Comparison of ENCODE assay signal across 17 cellular contexts in the genomic region with DNA sequence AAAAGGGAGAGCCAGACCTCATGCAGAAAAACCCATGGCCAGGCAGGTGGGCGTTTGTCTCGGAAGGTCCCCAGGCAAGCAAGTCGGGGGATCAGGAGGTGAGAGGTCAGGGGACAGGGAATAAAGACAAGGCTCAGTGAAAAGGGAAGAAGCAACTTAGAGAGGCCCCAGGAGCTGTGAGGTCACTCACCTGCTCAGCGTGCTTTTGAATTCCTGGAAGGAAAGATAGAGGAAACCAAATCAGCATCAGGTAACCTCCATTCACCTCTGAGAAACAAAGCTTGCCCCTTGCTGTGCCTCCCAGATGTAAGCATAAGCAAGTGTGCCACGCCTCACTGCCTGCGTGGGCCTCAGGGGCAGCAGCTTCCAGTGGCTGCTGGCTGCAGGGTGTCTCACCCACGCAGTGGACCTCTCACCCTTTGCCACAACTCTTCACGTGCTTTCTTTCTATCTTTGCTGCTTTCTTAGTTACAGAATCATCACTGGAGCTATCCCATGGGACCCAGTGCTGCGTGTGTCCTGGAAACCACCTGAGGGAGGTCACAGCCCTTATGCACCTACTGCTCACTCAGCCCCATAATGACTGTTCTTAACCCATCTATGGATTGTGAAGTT. TPM values are rescaled to one million over a fixed set of nuclear protein-coding genes. Genes with fewer than 3 reads are reported as not detected.
A peak's percentile ranks its signal among the peaks of the same experiment; 100 is the strongest.
DNase-seq lines count a peak whose midpoint lies in the region; ATAC-seq, FAIRE-seq and TF ChIP-seq lines count a peak whose summit lies in the region.
"Had no signal": no experiment of that assay in that cellular context is flagged by ENCODE, and none has a peak within 500 bp of the region (broad histone marks: within the 10 kb centered on the region; RNA-seq: fewer than 3 reads in every experiment).

No MANE protein-coding gene starts in this region.

- 51% methylated on average over 9 of the region's 9 CpGs for WGBS in HUES64
- WGBS in pancreas, 2 donors, result 77 to 79% methylated on average over 9 of the region's 9 CpGs
- WGBS in testis, 2 donors, result 74 to 76% methylated on average over 9 of the region's 9 CpGs

- H3K9ac ChIP-seq in BLaER1 treated with 17β-estradiol and CSF1 and Interleukin-3, amounts not matched to agents 10 nM and 100 nM, result no peak overlapping the region
- H3K9ac ChIP-seq in HUES64 (ENCODE audit: low read depth, low read length) (no peak overlapping the region), kidney (ENCODE audit: low read length in 2 of 2) (no peak overlapping the region)

- FAIRE-seq in pancreas (lab: Jason Lieb, UNC), result no peak
- FAIRE-seq in kidney (lab: Jason Lieb, UNC), result no peak
- FAIRE-seq: A549 had no signal

- H3K9me3 ChIP-seq in BLaER1 treated with 17β-estradiol and CSF1 and Interleukin-3, amounts not matched to agents 10 nM and 100 nM (replicated peaks in 1 of 11), result no peaks in the 10 kb centered on the region
- no peaks in the 10 kb centered on the region for H3K9me3 ChIP-seq in HUES64 (ENCODE audit: insufficient read depth, low read depth, low read length)
- H3K9me3 ChIP-seq in pancreas, result no peaks in the 10 kb centered on the region
- H3K9me3 ChIP-seq in testis, result no peaks in the 10 kb centered on the region
- no peaks in the 10 kb centered on the region for H3K9me3 ChIP-seq in kidney (ENCODE audit: control insufficient read depth in 1 of 2, low read length in 2 of 2)
- H3K9me3 ChIP-seq: A549, vagina had no signal

- peaks cover 14 to 36% (median 33%) of the 10 kb centered on the region in 11 experiments for H3K27me3 ChIP-seq in BLaER1 treated with 17β-estradiol and CSF1 and Interleukin-3, amounts not matched to agents 10 nM and 100 nM
- peaks cover 61% of the 10 kb centered on the region for H3K27me3 ChIP-seq in HUES64 (ENCODE audit: insufficient read depth, low read length)
- no peaks in the 10 kb centered on the region for H3K27me3 ChIP-seq in pancreas
- no peaks in the 10 kb centered on the region for H3K27me3 ChIP-seq in testis
- H3K27me3 ChIP-seq: vagina had no signal

- H3K4me1 ChIP-seq in BLaER1 treated with 17β-estradiol and CSF1 and Interleukin-3, amounts not matched to agents 10 nM and 100 nM, result peaks cover 18 to 51% (median 41%) of the 10 kb centered on the region in 10 experiments
- H3K4me1 ChIP-seq in HUES64 (ENCODE audit: insufficient read depth, low read length) (peaks cover 20% of the 10 kb centered on the region), pancreas (no peaks in the 10 kb centered on the region), testis (peaks cover 2% of the 10 kb centered on the region), kidney (ENCODE audit: control insufficient read depth in 1 of 2, insufficient read depth in 1 of 2, low read depth in 1 of 2, low read length in 2 of 2) (no peaks in the 10 kb centered on the region)

- no peak overlapping the region for H3K27ac ChIP-seq in BLaER1 treated with 17β-estradiol and CSF1 and Interleukin-3, amounts not matched to agents 10 nM and 100 nM
- H3K27ac ChIP-seq in HUES64 (ENCODE audit: low read depth, low read length), result peak overlapping the region; percentile 27; the same call in 1 of the 2 replicates
- H3K27ac ChIP-seq in pancreas, result no peak overlapping the region
- H3K27ac ChIP-seq in testis, result no peak overlapping the region
- no peak overlapping the region for H3K27ac ChIP-seq in kidney (ENCODE audit: low read depth in 2 of 2, low read length in 2 of 2)
- H3K27ac ChIP-seq: A549, vagina had no signal

- TF ChIP-seq POLR2A in testis (IDR thresholded peaks at IDR 0.05), result no peak

- no peaks in the 10 kb centered on the region; a peak in 1 of 22 replicates for H3K36me3 ChIP-seq in BLaER1 treated with 17β-estradiol and CSF1 and Interleukin-3, amounts not matched to agents 10 nM and 100 nM
- H3K36me3 ChIP-seq in HUES64 (ENCODE audit: insufficient read depth, low read length), result no peaks in the 10 kb centered on the region
- no peaks in the 10 kb centered on the region for H3K36me3 ChIP-seq in pancreas
- H3K36me3 ChIP-seq in testis (ENCODE audit: low read depth, missing control alignments), result no peaks in the 10 kb centered on the region
- H3K36me3 ChIP-seq in kidney (ENCODE audit: control insufficient read depth in 1 of 2, insufficient read depth in 2 of 2, low read length in 2 of 2), result no peaks in the 10 kb centered on the region
- H3K36me3 ChIP-seq: vagina had no signal

- TF ChIP-seq CTCF in pancreas (IDR thresholded peaks at IDR 0.05) (no peak), testis (IDR thresholded peaks at IDR 0.05) (no peak), kidney (IDR thresholded peaks at IDR 0.05; ENCODE audit: borderline replicate concordance, extremely low read depth, insufficient read depth) (no peak)

- DNase-seq in pancreas (no peak), testis (no peak), Kasumi-1 (lab: John Stamatoyannopoulos, UW) (no peak), kidney (no peak)
- DNase-seq: activated CD4-positive, alpha-beta T cell treated with anti-CD3 and anti-CD28 coated beads, Interleukin-2, amount 50 U/mL, for 48 hours; kidney glomerular epithelial cell; NCI-H2171 treated with DMSO at 0.1 percent for 48 hours had no signal

- ATAC-seq in GM19328 (IDR thresholded peaks at IDR 0.05; ENCODE audit: unreplicated experiment) (peak; percentile 63), HG02798 (IDR thresholded peaks at IDR 0.05; ENCODE audit: poor library complexity, unreplicated experiment) (peak; percentile 72), pancreas (no peak)
- ATAC-seq: A549, esophagus mucosa had no signal

- intact Hi-C loops in pancreas (cut with DNase I) (no loop called here), testis (cut with DNase I; ENCODE audit: low total_unique reads) (no loop called here), kidney (cut with DNase I) (no loop called here)

- H3K4me3 ChIP-seq in BLaER1 treated with 17β-estradiol and CSF1 and Interleukin-3, amounts not matched to agents 10 nM and 100 nM, result no peak overlapping the region
- H3K4me3 ChIP-seq in HUES64 (ENCODE audit: low read length), result no peak overlapping the region; the same call in 1 of the 2 replicates
- H3K4me3 ChIP-seq in pancreas, result no peak overlapping the region
- H3K4me3 ChIP-seq in testis, result no peak overlapping the region
- no peak overlapping the region for H3K4me3 ChIP-seq in kidney (ENCODE audit: low read length in 2 of 2)
- H3K4me3 ChIP-seq: A549, vagina had no signal

- H4K20me1 ChIP-seq in BLaER1 treated with 17β-estradiol and CSF1 and Interleukin-3, amounts not matched to agents 10 nM and 100 nM, result peaks cover 0 to 15% (median 4%) of the 10 kb centered on the region in 11 experiments; a peak in 5 of 22 replicates

- peak overlapping the region; percentile 32 to 76 (median 60); a peak in 20 of 22 replicates for H3K4me2 ChIP-seq in BLaER1 treated with 17β-estradiol and CSF1 and Interleukin-3, amounts not matched to agents 10 nM and 100 nM
- H3K4me2 ChIP-seq: A549 had no signal

RNA-seq across cellular contexts. Expression of gene TRIM7, which starts 6.0 kb away (rescaled TPM):
- not detected for polyA plus RNA-seq in HUES64 (2013, experiment 1 of 2)
- 0.25 TPM for polyA plus RNA-seq in HUES64 (2013, experiment 2 of 2)
- total RNA-seq in pancreas (10 to 100 TPM in 1 of 6 donors, 1 to 10 TPM in 5; 1.9 to 11.1 (median 3.9) TPM), testis (under 1 TPM; 0.43 to 0.87 TPM), kidney (6.3 TPM)
- polyA plus RNA-seq in pancreas (1 to 10 TPM; 2.4 to 3.0 TPM), testis (ENCODE audit: insufficient read depth, low read depth, low replicate concordance) (0.47 TPM), kidney (ENCODE audit: insufficient read depth, low read depth, low replicate concordance) (5.7 TPM)

RNA-seq across cellular contexts. Expression of gene TRIM41, which starts 24.1 kb away (rescaled TPM):
- 13.2 TPM for polyA plus RNA-seq in HUES64 (2013, experiment 1 of 2)
- 12.2 TPM for polyA plus RNA-seq in HUES64 (2013, experiment 2 of 2)
- total RNA-seq in pancreas, result 10 to 100 TPM; 11.4 to 22.1 (median 12.1) TPM
- polyA plus RNA-seq in pancreas, result 10 to 100 TPM; 17.3 to 28.7 TPM
- total RNA-seq in testis, result 10 to 100 TPM; 39.6 to 53.1 TPM
- polyA plus RNA-seq in testis (ENCODE audit: insufficient read depth, low read depth, low replicate concordance), result 61.5 TPM
- total RNA-seq in kidney, result 34.9 TPM
- polyA plus RNA-seq in kidney (ENCODE audit: insufficient read depth, low read depth, low replicate concordance), result 21.8 TPM

RNA-seq across cellular contexts. Expression of gene RACK1, which starts 44.7 kb away (rescaled TPM):
- polyA plus RNA-seq in HUES64 (2013, experiment 1 of 2), result 2,091 TPM
- polyA plus RNA-seq in HUES64 (2013, experiment 2 of 2), result 2,124 TPM
- total RNA-seq in pancreas (1,000 to 10,000 TPM in 5 of 6 donors, 100 to 1,000 TPM in 1; 974 to 1,629 (median 1,266) TPM), testis (1,000 to 10,000 TPM in 1 of 2 donors, 100 to 1,000 TPM in 1; 777 to 1,606 TPM), kidney (1,240 TPM)
- polyA plus RNA-seq in pancreas (1,000 to 10,000 TPM; 1,162 to 1,304 TPM), testis (ENCODE audit: insufficient read depth, low read depth, low replicate concordance) (1,149 TPM), kidney (ENCODE audit: insufficient read depth, low read depth, low replicate concordance) (1,699 TPM)

RNA-seq across cellular contexts. Expression of gene OR2V2, which starts 51.6 kb away (rescaled TPM):
- polyA plus RNA-seq in HUES64 (2013, experiment 1 of 2), result not detected
- not detected for polyA plus RNA-seq in HUES64 (2013, experiment 2 of 2)
- not detected for total RNA-seq in pancreas
- polyA plus RNA-seq in pancreas, result not detected
- not detected for total RNA-seq in testis
- not detected for polyA plus RNA-seq in testis (ENCODE audit: insufficient read depth, low read depth, low replicate concordance)
- total RNA-seq in kidney, result not detected
- polyA plus RNA-seq in kidney (ENCODE audit: insufficient read depth, low read depth, low replicate concordance), result not detected
- total RNA-seq: aorta, esophagus mucosa, osteocyte, SK-MEL-5, vagina had no signal
- polyA plus RNA-seq: A549, aorta had no signal

Comparison
In these comparisons a context has a peak if more than half of its experiments do, and no peak if none do; other contexts are left out.
1. ATAC-seq: peak in GM19328 (single experiment) and HG02798 (single experiment); none in pancreas (0 of 4).